Comparison of ENCODE assay signal across 14 cellular contexts in genomic region chr14:55588259-55588699, GRCh38. TPM values are rescaled to one million over a fixed set of nuclear protein-coding genes. Genes with fewer than 3 reads are reported as not detected.
DNase-seq lines count a peak whose midpoint lies in the region; ATAC-seq and TF ChIP-seq lines count a peak whose summit lies in the region.
"Had no signal": no experiment of that assay in that cellular context is flagged by ENCODE, and none has a peak within 500 bp of the region (broad histone marks: within the 10 kb centered on the region; RNA-seq: fewer than 3 reads in every experiment).

No MANE protein-coding gene starts in this region.

- no peaks in the 10 kb centered on the region for H3K9me3 ChIP-seq in right atrium auricular region
- H3K9me3 ChIP-seq: upper lobe of left lung had no signal

- peak overlapping the region; percentile 9 for H3K27ac Mint-ChIP-seq in activated naive CD8-positive, alpha-beta T cell treated with anti-CD3 and anti-CD28 coated beads, Interleukin-2, amount 50 U/mL, for 24 hours

- no peak overlapping the region for H3K27ac ChIP-seq in right atrium auricular region
- H3K27ac ChIP-seq: upper lobe of left lung had no signal

- peaks cover 60% of the 10 kb centered on the region for H3K4me1 Mint-ChIP-seq in activated naive CD8-positive, alpha-beta T cell treated with anti-CD3 and anti-CD28 coated beads, Interleukin-2, amount 50 U/mL, for 24 hours

- no peaks in the 10 kb centered on the region for H3K27me3 Mint-ChIP-seq in activated naive CD8-positive, alpha-beta T cell treated with anti-CD3 and anti-CD28 coated beads, Interleukin-2, amount 50 U/mL, for 24 hours

- peaks cover 0 to 69% of the 10 kb centered on the region in 2 donors for H3K4me1 ChIP-seq in right atrium auricular region

- peaks cover 2% of the 10 kb centered on the region for H3K36me3 Mint-ChIP-seq in activated naive CD8-positive, alpha-beta T cell treated with anti-CD3 and anti-CD28 coated beads, Interleukin-2, amount 50 U/mL, for 24 hours (ENCODE audit: low read depth)

- intact Hi-C loops in Right ventricle myocardium inferior (cut with DNase I) (loop anchor here (5.0 kb wide), 1 partner anchor 74 kb away; no protein-coding TSS in a partner anchor), left ventricle myocardium superior (cut with micrococcal nuclease) (no loop called here)

- TF ChIP-seq CTCF in right atrium auricular region (IDR thresholded peaks at IDR 0.05): no peak

- no peaks in the 10 kb centered on the region for H3K27me3 ChIP-seq in right atrium auricular region
- H3K27me3 ChIP-seq: upper lobe of left lung had no signal

- no peaks in the 10 kb centered on the region for H3K9me3 Mint-ChIP-seq in activated naive CD8-positive, alpha-beta T cell treated with anti-CD3 and anti-CD28 coated beads, Interleukin-2, amount 50 U/mL, for 24 hours

- ATAC-seq in Right ventricle myocardium inferior (peak; percentile 82), left ventricle myocardium superior (peak; percentile 84)
- ATAC-seq in activated naive CD8-positive, alpha-beta T cell treated with anti-CD3 and anti-CD28 coated beads, Interleukin-2, amount 50 U/mL, for 24 hours: peak; percentile 59

- H3K4me3 ChIP-seq in right atrium auricular region: no peak overlapping the region
- H3K4me3 ChIP-seq: upper lobe of left lung had no signal

- no peak for DNase-seq in Right ventricle myocardium inferior (ENCODE audit: missing footprints)
- DNase-seq in right atrium auricular region (ENCODE audit: low spot score): no peak
- no peak for DNase-seq in activated naive CD8-positive, alpha-beta T cell treated with anti-CD3 and anti-CD28 coated beads, Interleukin-2, amount 50 U/mL, for 24 hours
- no peak for DNase-seq in left ventricle myocardium superior
- DNase-seq in stimulated activated CD4-positive, alpha-beta T cell treated with anti-CD3 and anti-CD28 coated beads, Interleukin-12 subunit alpha, Interleukin-12 subunit beta, amount 100 ng/mL, for 4 hours: no peak
- no peak for DNase-seq in NCI-H2171 treated with DMSO at 0.1 percent for 48 hours (lab: John Stamatoyannopoulos, UW)
- no peak for DNase-seq in activated gamma-delta T cell (lab: John Stamatoyannopoulos, UW)
- DNase-seq in SHP77 (lab: John Stamatoyannopoulos, UW): no peak
- DNase-seq: activated CD4-positive, alpha-beta T cell treated with anti-CD3 and anti-CD28 coated beads for 48 hours; effector memory CD4-positive, alpha-beta T cell; NCI-H1092 treated with DMSO at 0.1 percent for 48 hours; NCI-H748 treated with DMSO at 0.1 percent for 48 hours; SW 1271; upper lobe of left lung had no signal

- H3K4me3 Mint-ChIP-seq in activated naive CD8-positive, alpha-beta T cell treated with anti-CD3 and anti-CD28 coated beads, Interleukin-2, amount 50 U/mL, for 24 hours: no peak overlapping the region

- H3K36me3 ChIP-seq in right atrium auricular region: no peaks in the 10 kb centered on the region
- H3K36me3 ChIP-seq: upper lobe of left lung had no signal

RNA-seq across cellular contexts. Expression of gene KTN1, which starts 8.3 kb away (rescaled TPM):
- total RNA-seq in Right ventricle myocardium inferior (288 TPM), right atrium auricular region (100 to 1,000 TPM; 128 to 209 TPM), left ventricle myocardium superior (290 TPM)
